In genomic region chr11:130300567-130300966, GRCh38 we compare ENCODE assay signal across 12 cellular contexts. TPM values are rescaled to one million over a fixed set of nuclear protein-coding genes. Genes with fewer than 3 reads are reported as not detected.
DNase-seq lines count a peak whose midpoint lies in the region; ATAC-seq, FAIRE-seq and TF ChIP-seq lines count a peak whose summit lies in the region.
"Had no signal": no experiment of that assay in that cellular context is flagged by ENCODE, and none has a peak within 500 bp of the region (broad histone marks: within the 10 kb centered on the region; RNA-seq: fewer than 3 reads in every experiment).

No MANE protein-coding gene starts in this region.

- SMC1A ChIA-PET in GM12878 (lab: Charles Lee; ENCODE audit: uncharacterized antibody, unreplicated experiment) = interaction anchor here (0.5 to 3.3 kb wide), 18 partner anchors 8 to 616 kb away, joined by 3 to 40 read pairs (median 5); no protein-coding TSS in a partner anchor

- DNase-seq in GM12878 (ENCODE audit: low read depth, low spot score) (no peak), DMS153 treated with DMSO at 0.1 percent for 48 hours (lab: John Stamatoyannopoulos, UW; ENCODE audit: unreplicated experiment) (no peak), NCI-H510A treated with DMSO at 0.1 percent for 48 hours (lab: John Stamatoyannopoulos, UW) (no peak)
- DNase-seq: activated CD4-positive, alpha-beta T cell treated with anti-CD3 and anti-CD28 coated beads, Interleukin-2, amount 10 ng/mL, durations not matched to agents 24 days and 14 days; DMS153; NCI-H2029 treated with DMSO at 0.1 percent for 48 hours; Right ventricle myocardium superior had no signal

- in situ Hi-C loops in GM12878 (cut with MboI) = no loop called here

- BruUV-seq in GM12878 (replicated peaks; lab: Mats Ljungman, UMichigan) = no TSS peak

- TF ChIP-seq EP300 in GM12878 (IDR thresholded peaks at IDR 0.05; ENCODE audit: borderline replicate concordance in 1 of 2, control insufficient read depth in 1 of 2, low read depth in 2 of 2, low read length in 2 of 2) = peak in 1 of 2 experiments; percentile 23; a peak in 1 of 4 replicates

- whole genome bisulfite sequencing in GM12878 (ENCODE audit: insufficient coverage, insufficient replicate concordance, low lambda C conversion rate, missing lambda C conversion rate) = 0% methylated on average over 1 of the region's 1 CpG

- H3K36me3 ChIP-seq in GM12878 (ENCODE audit: control insufficient read depth in 2 of 2, insufficient read depth in 2 of 2, low read length in 1 of 2) = no peaks in the 10 kb centered on the region

- H3K79me2 ChIP-seq in GM12878 (ENCODE audit: control insufficient read depth, insufficient read depth, low read length) = peaks cover 18% of the 10 kb centered on the region

- no peak overlapping the region for H2AFZ ChIP-seq in GM12878 (ENCODE audit: control insufficient read depth, low read depth, low read length)

- no peak for TF ChIP-seq POLR2A in GM12878 (IDR thresholded peaks at IDR 0.05; ENCODE audit: low read depth, low read length)

- no peak overlapping the region; the same call in 1 of the 2 replicates for H3K4me3 ChIP-seq in GM12878

- H4K20me1 ChIP-seq in GM12878 (ENCODE audit: control insufficient read depth, insufficient read depth) = no peaks in the 10 kb centered on the region

- H3K9ac ChIP-seq in GM12878 (ENCODE audit: control insufficient read depth, insufficient read depth, low read length) = no peak overlapping the region

- CTCF ChIA-PET in GM12878 (lab: Yijun Ruan, JAX) = interaction anchor here (0.8 to 2.1 kb wide), 11 partner anchors 9 to 88 kb away, joined by 3 to 9 read pairs (median 6); no protein-coding TSS in a partner anchor

- peaks cover 22% of the 10 kb centered on the region for H3K4me1 ChIP-seq in GM12878 (ENCODE audit: control insufficient read depth, insufficient read depth, low read length)

- intact Hi-C loops in GM12878 (cut with micrococcal nuclease; ENCODE audit: unreplicated experiment) = no loop called here

- no peak for TF ChIP-seq CTCF in GM12878 (IDR thresholded peaks at IDR 0.05 in 2 of 3, conservative IDR thresholded peaks at IDR 0.05 in 1 of 3; ENCODE audit: control insufficient read depth in 2 of 3, extremely low read depth in 1 of 3, insufficient read depth in 1 of 3, low read depth in 3 of 3, low read length in 3 of 3)

- TF ChIP-seq RAD21 in GM12878 (IDR thresholded peaks at IDR 0.05; ENCODE audit: insufficient read depth, low read depth, low read length) = no peak

- FAIRE-seq in GM12878 (lab: Jason Lieb, UNC) = no peak

- no peaks in the 10 kb centered on the region; the same call in 1 of the 3 replicates for H3K9me3 ChIP-seq in GM12878 (replicated peaks; ENCODE audit: control insufficient read depth, insufficient read depth, low read length)

- no peaks in the 10 kb centered on the region for H3K27me3 ChIP-seq in GM12878 (replicated peaks in 1 of 2; ENCODE audit: control insufficient read depth in 2 of 2, insufficient read depth in 2 of 2, low read length in 1 of 2)

- peak overlapping the region; percentile 37; the same call in 1 of the 2 replicates for H3K27ac ChIP-seq in GM12878 (ENCODE audit: control insufficient read depth, insufficient read depth)

- peak; percentile 64 for ATAC-seq in GM18861 (IDR thresholded peaks at IDR 0.05; ENCODE audit: unreplicated experiment)
- ATAC-seq in GM21529 (IDR thresholded peaks at IDR 0.05; ENCODE audit: unreplicated experiment) = peak; percentile 78
- peak; percentile 56 for ATAC-seq in HG03342 (IDR thresholded peaks at IDR 0.05; ENCODE audit: unreplicated experiment)
- ATAC-seq in GM12878 = peak; percentile 84
- no peak for ATAC-seq in GM19023 (IDR thresholded peaks at IDR 0.05; ENCODE audit: unreplicated experiment)
- no peak for ATAC-seq in HG03457 (IDR thresholded peaks at IDR 0.05; ENCODE audit: unreplicated experiment)

- peak overlapping the region; percentile 64 for H3K4me2 ChIP-seq in GM12878 (ENCODE audit: control insufficient read depth, insufficient read depth)

- POLR2A ChIA-PET in GM12878 (lab: Charles Lee) = interaction anchor here (0.6 to 2.8 kb wide), 4 partner anchors 9 to 33 kb away, joined by 3 to 24 read pairs (median 4); no protein-coding TSS in a partner anchor

- RAD21 ChIA-PET in GM12878 (lab: Charles Lee; ENCODE audit: unreplicated experiment) = interaction anchor here (0.6 to 2.7 kb wide), 11 partner anchors 11 to 616 kb away, joined by 3 to 21 read pairs (median 3); partner anchors contain the start of gene SNX19

TF ChIP-seq in GM12878, 131 proteins besides CTCF, POLR2A, EP300 and RAD21 (continues in another document):
- peak; percentile 48 for TF ChIP-seq PBX3 (IDR thresholded peaks at IDR 0.05; ENCODE audit: insufficient replicate concordance, low read depth, low read length)
- no peak for TF ChIP-seq NR2C2 (IDR thresholded peaks at IDR 0.05; ENCODE audit: borderline replicate concordance, control insufficient read depth, insufficient read length, low read depth)
- no peak for TF ChIP-seq BMI1 (IDR thresholded peaks at IDR 0.05; ENCODE audit: borderline replicate concordance)
- TF ChIP-seq ZBED1 (IDR thresholded peaks at IDR 0.05; ENCODE audit: borderline replicate concordance) = no peak
- no peak for TF ChIP-seq HCFC1 (IDR thresholded peaks at IDR 0.05; ENCODE audit: low read length)
- TF ChIP-seq NBN (IDR thresholded peaks at IDR 0.05) = 0 out of 2 replicates have a peak, but pooled peaks have one; percentile 44
- TF ChIP-seq SP1 (IDR thresholded peaks at IDR 0.05; ENCODE audit: low read depth, low read length) = no peak
- peak; percentile 40; the same call in 1 of the 2 replicates for TF ChIP-seq RELB (IDR thresholded peaks at IDR 0.05; ENCODE audit: low read depth)
- TF ChIP-seq CHD1 (IDR thresholded peaks at IDR 0.05; ENCODE audit: low read depth, low read length) = no peak
- TF ChIP-seq ATF7 (IDR thresholded peaks at IDR 0.05; ENCODE audit: low read depth) = peak; percentile 77; the same call in 1 of the 2 replicates
- peak; percentile 81 for TF ChIP-seq MEF2B (IDR thresholded peaks at IDR 0.05; ENCODE audit: partially characterized antibody, poor library complexity, severe bottlenecking)
- no peak for TF ChIP-seq ZSCAN29 (IDR thresholded peaks at IDR 0.05)
- TF ChIP-seq TCF12 (IDR thresholded peaks at IDR 0.05; ENCODE audit: low read depth, low read length) = no peak
- TF ChIP-seq RELA (IDR thresholded peaks at IDR 0.05; ENCODE audit: borderline replicate concordance, partially characterized antibody) = no peak
- TF ChIP-seq IKZF2 (IDR thresholded peaks at IDR 0.05) = peak in 1 of 2 experiments; percentile 45; a peak in 2 of 4 replicates

RNA-seq across cellular contexts. Expression of gene ZBTB44, which starts 14.2 kb away (rescaled TPM):
- total RNA-seq in GM12878 (2013; cell fraction: nucleolus; rRNA removed) = 72.3 and 76.3 TPM in 2 replicates
- total RNA-seq in GM12878 (2014; rRNA removed) (15.1 and 17.9 TPM in 2 replicates), GM12878 (2014; rRNA removed; fragmentation: Illumina TruSeq; extraction: Trizol) (18.2 and 18.9 TPM in 2 replicates), GM12878 (2021) (18.5 and 20.4 TPM in 2 replicates)
- 11.2 TPM for polyA plus RNA-seq in GM12878 (2011; ENCODE audit: low read depth)
- polyA plus RNA-seq in GM12878 (2011; rRNA removed) (38.2 and 46.2 TPM in 2 replicates), GM12878 (2014; fragmentation: Illumina TruSeq; extraction: Trizol) (12.9 and 18.6 TPM in 2 replicates), GM12878 (2014; fragmentation: Nextera tagmentation; extraction: Ambion mirVana) (1 to 10 TPM; 3.4 to 5.9 TPM), GM12878 (2014; rRNA removed) (9.9 and 11.5 TPM in 2 replicates), GM12878 (2016; fragmentation: Nextera tagmentation; extraction: Ambion mirVana) (1 to 10 TPM; 2.8 to 3.0 TPM)
- polyA plus RNA-seq in GM12878 (2011; cell fraction: cytosol; rRNA removed) = 24.4 and 30.0 TPM in 2 replicates
- 23.6 and 32.5 TPM in 2 replicates for polyA plus RNA-seq in GM12878 (2011; cell fraction: nucleus; rRNA removed)
- polyA plus RNA-seq in GM12878 (2012) = 9.7 and 11.7 TPM in 2 replicates
- polyA minus RNA-seq in GM12878 (2011; rRNA and poly(A)+ RNA removed) = 121 and 149 TPM in 2 replicates
- 39.9 and 47.0 TPM in 2 replicates for polyA minus RNA-seq in GM12878 (2011; cell fraction: cytosol; rRNA and poly(A)+ RNA removed)
- 44.7 and 55.4 TPM in 2 replicates for polyA minus RNA-seq in GM12878 (2011; cell fraction: nucleus; rRNA and poly(A)+ RNA removed)

Comparison
In these comparisons a context has a peak if more than half of its experiments do, and no peak if none do; other contexts are left out.
1. ATAC-seq: peak in GM18861 (single experiment), GM21529 (single experiment), HG03342 (single experiment) and GM12878 (single experiment); none in GM19023 (single experiment) and HG03457 (single experiment).